Comparison of ENCODE assay signal across 26 cellular contexts in the genomic region with DNA sequence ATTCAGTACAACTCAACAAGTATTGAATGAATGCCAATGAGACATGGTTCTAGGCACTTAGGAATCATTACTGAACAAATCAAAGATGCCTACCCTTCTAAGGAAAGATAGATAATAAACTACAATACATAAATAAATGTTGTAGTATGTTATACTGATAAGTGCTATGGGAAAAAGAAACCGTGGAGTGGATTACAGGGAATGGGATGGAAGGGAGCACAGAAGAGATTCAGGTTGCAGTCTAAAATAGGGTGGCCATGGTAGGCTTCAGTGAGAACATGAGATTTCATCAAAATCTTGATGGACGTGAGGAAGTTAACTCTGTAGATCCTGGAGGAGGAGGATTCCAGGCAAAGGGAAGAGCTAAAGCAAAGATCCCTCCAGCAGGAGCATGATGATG. TPM values are rescaled to one million over a fixed set of nuclear protein-coding genes. Genes with fewer than 3 reads are reported as not detected.
DNase-seq lines count a peak whose midpoint lies in the region; ATAC-seq and TF ChIP-seq lines count a peak whose summit lies in the region.
"Had no signal": no experiment of that assay in that cellular context is flagged by ENCODE, and none has a peak within 500 bp of the region (broad histone marks: within the 10 kb centered on the region; RNA-seq: fewer than 3 reads in every experiment).

No MANE protein-coding gene starts in this region.

- no peak overlapping the region for H3K4me3 Mint-ChIP-seq in progenitor cell of endocrine pancreas (ENCODE audit: low read depth)
- H3K4me3 Mint-ChIP-seq: activated CD8-positive, alpha-beta memory T cell treated with anti-CD3 and anti-CD28 coated beads, Interleukin-2, amount 10 ng/mL, durations not matched to agents 7 days and 5 days; activated naive CD4-positive, alpha-beta T cell treated with anti-CD3 and anti-CD28 coated beads, Interleukin-2, amount 50 U/mL, for 24 hours; B cell; neural crest cell; T-helper 1 cell treated with Interleukin-12 subunit alpha and Interleukin-12 subunit beta and Interleukin-4 antibody, amounts not matched to agents 30 μg/mL and 1 μg/mL, for 36 hours had no signal

- H3K36me3 ChIP-seq in RWPE2 (ENCODE audit: low read depth) = no peaks in the 10 kb centered on the region
- H3K36me3 ChIP-seq in suprapubic skin = no peaks in the 10 kb centered on the region
- H3K36me3 ChIP-seq: ascending aorta, SJCRH30, transverse colon had no signal

- H3K9me3 ChIP-seq in RWPE2 (ENCODE audit: severe bottlenecking) = no peaks in the 10 kb centered on the region
- no peaks in the 10 kb centered on the region for H3K9me3 ChIP-seq in suprapubic skin
- H3K9me3 ChIP-seq: ascending aorta, psoas muscle, SJCRH30, transverse colon had no signal

- DNase-seq in NCI-H82 (lab: John Stamatoyannopoulos, UW) = peak; percentile 12
- no peak for DNase-seq in NCI-H82 treated with DMSO at 0.1 percent for 48 hours (lab: John Stamatoyannopoulos, UW; ENCODE audit: unreplicated experiment)
- DNase-seq in RWPE2 (ENCODE audit: low spot score) = no peak
- DNase-seq in fibroblast of peridontal ligament (ENCODE audit: extremely low read depth) = peak; percentile 51
- no peak for DNase-seq in suprapubic skin (ENCODE audit: low spot score in 2 of 2)
- no peak for DNase-seq in KBM-7
- no peak for DNase-seq in C1 segment of cervical spinal cord (lab: John Stamatoyannopoulos, UW)
- no peak for DNase-seq in progenitor cell of endocrine pancreas (ENCODE audit: low spot score, unreplicated experiment)
- DNase-seq: activated CD4-positive, alpha-beta T cell treated with anti-CD3 and anti-CD28 coated beads for 48 hours; activated CD8-positive, alpha-beta memory T cell treated with anti-CD3 and anti-CD28 coated beads, Interleukin-2, amount 10 ng/mL, durations not matched to agents 7 days and 5 days; DMS79 treated with DMSO at 0.1 percent for 48 hours; islet precursor cell; KG1; NCI-H1436; NCI-H2107; NCI-H510A; NK-92 treated with Interleukin-12 subunit alpha and Interleukin-12 subunit beta, amount 100 ng/mL, for 24 hours; psoas muscle; SJCRH30; transverse colon had no signal

- 57% methylated on average over 2 of the region's 2 CpGs for WGBS in suprapubic skin

- H3K4me3 ChIP-seq in RWPE2 (ENCODE audit: severe bottlenecking) = no peak overlapping the region
- H3K4me3 ChIP-seq in suprapubic skin = no peak overlapping the region
- H3K4me3 ChIP-seq: ascending aorta, GM12878, psoas muscle, SJCRH30, transverse colon had no signal

- no peak for TF ChIP-seq POLR2A in suprapubic skin (IDR thresholded peaks at IDR 0.05)

- TF ChIP-seq EP300 in suprapubic skin (IDR thresholded peaks at IDR 0.05) = no peak

- H3K36me3 Mint-ChIP-seq in progenitor cell of endocrine pancreas (ENCODE audit: insufficient read depth) = no peaks in the 10 kb centered on the region

- in situ Hi-C loops in KBM-7 (cut with MboI; ENCODE audit: low pct_unique_long_range_greater_than_20kb, low sequenced_read_pairs) = no loop called here

- H3K27me3 ChIP-seq in RWPE2 (ENCODE audit: insufficient read depth, poor library complexity, severe bottlenecking) (no peaks in the 10 kb centered on the region), suprapubic skin (no peaks in the 10 kb centered on the region)
- H3K27me3 ChIP-seq: ascending aorta, SJCRH30, transverse colon had no signal

- H3K27ac Mint-ChIP-seq in progenitor cell of endocrine pancreas = no peak overlapping the region
- H3K27ac Mint-ChIP-seq: activated CD8-positive, alpha-beta memory T cell treated with anti-CD3 and anti-CD28 coated beads, Interleukin-2, amount 10 ng/mL, durations not matched to agents 7 days and 5 days; B cell; T-helper 1 cell treated with Interleukin-12 subunit alpha and Interleukin-12 subunit beta and Interleukin-4 antibody, amounts not matched to agents 30 μg/mL and 1 μg/mL, for 36 hours had no signal

- peaks cover 31% of the 10 kb centered on the region for H3K4me1 ChIP-seq in RWPE2 (ENCODE audit: insufficient read depth, poor library complexity, severe bottlenecking)
- peaks cover 43% of the 10 kb centered on the region for H3K4me1 ChIP-seq in suprapubic skin
- H3K4me1 ChIP-seq: psoas muscle, transverse colon had no signal

- H3K27ac ChIP-seq in RWPE2 (ENCODE audit: poor library complexity, severe bottlenecking) (peak overlapping the region; percentile 96), suprapubic skin (peak overlapping the region; percentile 40)
- H3K27ac ChIP-seq: ascending aorta, psoas muscle, SJCRH30, transverse colon had no signal

- peaks cover 9% of the 10 kb centered on the region for H3K27me3 Mint-ChIP-seq in progenitor cell of endocrine pancreas
- H3K27me3 Mint-ChIP-seq: activated naive CD4-positive, alpha-beta T cell treated with anti-CD3 and anti-CD28 coated beads, Interleukin-2, amount 50 U/mL, for 24 hours; B cell had no signal

- H3K4me1 Mint-ChIP-seq in progenitor cell of endocrine pancreas (ENCODE audit: low read depth) = no peaks in the 10 kb centered on the region
- H3K4me1 Mint-ChIP-seq: neural crest cell had no signal

- no peak for ATAC-seq in RWPE2 (ENCODE audit: low read depth)
- ATAC-seq: activated CD8-positive, alpha-beta memory T cell treated with anti-CD3 and anti-CD28 coated beads, Interleukin-2, amount 10 ng/mL, durations not matched to agents 7 days and 5 days; GM12878; psoas muscle had no signal

- H3K9me3 Mint-ChIP-seq in progenitor cell of endocrine pancreas (ENCODE audit: low read depth) = no peaks in the 10 kb centered on the region
- H3K9me3 Mint-ChIP-seq: activated naive CD4-positive, alpha-beta T cell treated with anti-CD3 and anti-CD28 coated beads, Interleukin-2, amount 50 U/mL, for 24 hours; neural crest cell; T-helper 1 cell treated with Interleukin-12 subunit alpha and Interleukin-12 subunit beta and Interleukin-4 antibody, amounts not matched to agents 30 μg/mL and 1 μg/mL, for 36 hours had no signal

- TF ChIP-seq CTCF in RWPE2 (IDR thresholded peaks at IDR 0.05; ENCODE audit: poor library complexity, severe bottlenecking) (no peak), suprapubic skin (IDR thresholded peaks at IDR 0.05) (no peak), progenitor cell of endocrine pancreas (IDR thresholded peaks at IDR 0.05; ENCODE audit: unreplicated experiment) (no peak)

RNA-seq across cellular contexts. Expression of a gene that starts 17.9 kb away (rescaled TPM):
- 10 to 100 TPM; 33.3 to 90.4 (median 55.1) TPM for total RNA-seq in suprapubic skin
- 103 and 111 TPM in 2 replicates for total RNA-seq in progenitor cell of endocrine pancreas

Comparison
In these comparisons a context has a peak if more than half of its experiments do, and no peak if none do; other contexts are left out.
1. DNase-seq: peak in NCI-H82 (single experiment) and fibroblast of peridontal ligament (single experiment); none in NCI-H82 treated with DMSO at 0.1 percent for 48 hours (single experiment), RWPE2 (single experiment), suprapubic skin (0 of 2), KBM-7 (single experiment), C1 segment of cervical spinal cord (0 of 14) and progenitor cell of endocrine pancreas (single experiment).